ENCODE assay signal across 16 cellular contexts in the genomic region with DNA sequence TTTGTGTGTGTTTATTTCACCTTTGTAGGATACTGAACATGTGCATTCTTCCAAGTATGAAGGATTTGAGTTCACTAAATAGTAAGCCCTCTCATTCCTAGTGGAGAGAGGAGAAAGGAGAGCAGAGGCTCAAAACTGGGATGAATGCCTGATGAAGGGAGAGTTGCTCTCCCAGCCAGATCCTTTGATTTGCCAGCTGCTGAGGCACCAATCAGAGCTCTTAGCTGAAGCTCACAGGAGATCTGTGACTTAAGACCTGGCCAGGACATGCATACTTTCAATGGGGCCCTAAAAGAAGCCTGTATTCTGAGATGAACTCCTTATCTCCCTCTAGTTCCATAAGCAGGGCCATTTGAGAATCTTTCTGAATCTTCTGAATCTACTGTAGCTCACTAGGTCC.
DNase-seq lines count a peak whose midpoint lies in the region; ATAC-seq and TF ChIP-seq lines count a peak whose summit lies in the region.
"Had no signal": no experiment of that assay in that cellular context is flagged by ENCODE, and none has a peak within 500 bp of the region (broad histone marks: within the 10 kb centered on the region; RNA-seq: fewer than 3 reads in every experiment).

No MANE protein-coding gene starts in this region.

- ATAC-seq in Right ventricle myocardium superior (ENCODE audit: poor library complexity): peak; percentile 77
- peak; percentile 80 for ATAC-seq in left ventricle myocardium superior
- no peak for ATAC-seq in HG02840 (IDR thresholded peaks at IDR 0.05; ENCODE audit: low FRiP score, unreplicated experiment)
- ATAC-seq: GM12878 had no signal

- H3K4me3 ChIP-seq in SU-DHL-6 (ENCODE audit: insufficient read depth, low read length, poor library complexity, severe bottlenecking) (no peak overlapping the region), thyroid gland (replicated peaks in 1 of 3) (no peak overlapping the region)
- H3K4me3 ChIP-seq: BLaER1 treated with 17β-estradiol and CSF1 and Interleukin-3, amounts not matched to agents 10 nM and 100 nM; GM12878 had no signal

- H4K20me1 ChIP-seq in SU-DHL-6 (ENCODE audit: low read depth, low read length): no peaks in the 10 kb centered on the region
- H4K20me1 ChIP-seq: BLaER1 treated with 17β-estradiol and CSF1 and Interleukin-3, amounts not matched to agents 10 nM and 100 nM had no signal

- no peaks in the 10 kb centered on the region for H3K79me2 ChIP-seq in SU-DHL-6 (ENCODE audit: insufficient read depth, low read length)

- H3K36me3 ChIP-seq in SU-DHL-6 (ENCODE audit: low read length): no peaks in the 10 kb centered on the region
- no peaks in the 10 kb centered on the region for H3K36me3 ChIP-seq in thyroid gland
- H3K36me3 ChIP-seq: BLaER1 treated with 17β-estradiol and CSF1 and Interleukin-3, amounts not matched to agents 10 nM and 100 nM had no signal

- no peaks in the 10 kb centered on the region for H3K9me2 ChIP-seq in SU-DHL-6 (replicated peaks; ENCODE audit: insufficient read depth, low read length)

- no peak for TF ChIP-seq POLR2A in thyroid gland (IDR thresholded peaks at IDR 0.05)

- DNase-seq in Right ventricle myocardium superior (no peak), cardiac septum (ENCODE audit: low spot score) (no peak), left ventricle myocardium superior (peak; percentile 27), thyroid gland (peak in 1 of 2 donors; percentile 17), activated gamma-delta T cell (lab: John Stamatoyannopoulos, UW) (no peak), OCI-M1 (lab: John Stamatoyannopoulos, UW) (no peak)
- DNase-seq: DMS79 treated with DMSO at 0.1 percent for 48 hours, GOT3, MM.1S, NCI-H1092 treated with DMSO at 0.1 percent for 48 hours, NCI-H1694 treated with DMSO at 0.1 percent for 48 hours had no signal

- H2AFZ ChIP-seq in SU-DHL-6 (ENCODE audit: low read depth, low read length, severe bottlenecking): peak overlapping the region; percentile 72

- H3K9me3 ChIP-seq in SU-DHL-6 (ENCODE audit: insufficient read depth, low read length) (no peaks in the 10 kb centered on the region), thyroid gland (no peaks in the 10 kb centered on the region)

- H3K27me3 ChIP-seq in SU-DHL-6 (ENCODE audit: low read length) (no peaks in the 10 kb centered on the region), thyroid gland (no peaks in the 10 kb centered on the region)
- H3K27me3 ChIP-seq: BLaER1 treated with 17β-estradiol and CSF1 and Interleukin-3, amounts not matched to agents 10 nM and 100 nM had no signal

- peaks cover 7 to 18% of the 10 kb centered on the region in 2 donors for H3K4me1 ChIP-seq in thyroid gland

- H3K27ac ChIP-seq in SU-DHL-6 (ENCODE audit: low read depth, low read length) (peak overlapping the region; percentile 28; the same call in 1 of the 2 replicates), thyroid gland (peak overlapping the region in 2 of 3 donors; percentile 1 to 17)
- H3K27ac ChIP-seq: BLaER1 treated with 17β-estradiol and CSF1 and Interleukin-3, amounts not matched to agents 10 nM and 100 nM; KMS-11 had no signal

- 0 out of 2 replicates have a peak, but pooled peaks cover 5% of the 10 kb centered on the region for H3F3A ChIP-seq in SU-DHL-6 (ENCODE audit: insufficient read depth)

- intact Hi-C loops in Right ventricle myocardium superior (cut with DNase I) (no loop called here), cardiac septum (cut with DNase I) (no loop called here), left ventricle myocardium superior (cut with micrococcal nuclease) (no loop called here), thyroid gland (cut with DNase I) (no loop called here)

- no peak for TF ChIP-seq CTCF in SU-DHL-6 (IDR thresholded peaks at IDR 0.05; ENCODE audit: insufficient read depth, low read length, poor library complexity, severe bottlenecking)
- TF ChIP-seq CTCF in thyroid gland (IDR thresholded peaks at IDR 0.05): no peak

- peak overlapping the region; percentile 30 for H3K4me2 ChIP-seq in SU-DHL-6 (ENCODE audit: low read depth, low read length, poor library complexity, severe bottlenecking)
- H3K4me2 ChIP-seq: KMS-11 had no signal

- H3K9ac ChIP-seq in SU-DHL-6 (ENCODE audit: low read length): no peak overlapping the region
- H3K9ac ChIP-seq: BLaER1 treated with 17β-estradiol and CSF1 and Interleukin-3, amounts not matched to agents 10 nM and 100 nM; KMS-11 had no signal
